1 cellular context compared by ENCODE assay signal in genomic region chr16:30184430-30185140, GRCh38.
TF ChIP-seq lines count a peak whose summit lies in the region.

No MANE protein-coding gene starts in this region.

TF ChIP-seq in IMR-90, 13 proteins besides CTCF, POLR2A, EP300 and RAD21:
- no peak for TF ChIP-seq CHD1 (IDR thresholded peaks at IDR 0.05; ENCODE audit: low read depth, low read length)
- TF ChIP-seq CEBPB (IDR thresholded peaks at IDR 0.05; ENCODE audit: low read depth, low read length): no peak
- no peak for TF ChIP-seq ELK1 (IDR thresholded peaks at IDR 0.05; ENCODE audit: borderline replicate concordance, low read depth, low read length)
- no peak for TF ChIP-seq RCOR1 (IDR thresholded peaks at IDR 0.05; ENCODE audit: insufficient replicate concordance, low read length)
- no peak for TF ChIP-seq MXI1 (IDR thresholded peaks at IDR 0.05; ENCODE audit: borderline replicate concordance, low read depth, low read length)
- no peak for TF ChIP-seq NFE2L2 (IDR thresholded peaks at IDR 0.05; ENCODE audit: low read depth, low read length)
- no peak for TF ChIP-seq MAFK (IDR thresholded peaks at IDR 0.05; ENCODE audit: low read depth, low read length)
- TF ChIP-seq USF2 (IDR thresholded peaks at IDR 0.05; ENCODE audit: low read depth, low read length): no peak
- TF ChIP-seq MAZ (IDR thresholded peaks at IDR 0.05; ENCODE audit: borderline replicate concordance, low read depth, low read length): no peak
- TF ChIP-seq SMC3 (IDR thresholded peaks at IDR 0.05; ENCODE audit: low read depth, low read length): no peak
- no peak for TF ChIP-seq RFX5 (IDR thresholded peaks at IDR 0.05; ENCODE audit: low read depth, low read length)
- no peak for TF ChIP-seq BHLHE40 (IDR thresholded peaks at IDR 0.05; ENCODE audit: low read depth, low read length)
